Comparison of ENCODE assay signal across 29 cellular contexts in the genomic region with DNA sequence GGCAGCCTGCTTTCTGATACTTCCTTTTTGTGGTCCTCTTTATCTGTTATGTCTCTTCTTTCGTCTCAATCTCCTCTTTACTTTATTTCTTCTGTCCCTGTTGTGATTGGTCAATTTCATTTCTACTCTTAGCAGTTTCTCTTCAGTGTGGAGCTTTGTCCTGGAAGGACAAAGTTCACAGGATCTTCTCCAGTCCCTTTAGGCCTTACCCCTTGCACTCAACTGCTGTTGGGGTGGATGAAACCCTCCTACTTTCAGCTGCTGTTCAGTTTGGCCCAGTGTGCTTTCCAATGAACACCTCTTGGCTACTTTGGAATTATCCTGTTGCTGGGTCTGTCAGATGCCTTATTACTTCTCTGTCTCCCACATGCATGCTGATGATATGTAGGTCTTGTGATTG. TPM values are rescaled to one million over a fixed set of nuclear protein-coding genes. Genes with fewer than 3 reads are reported as not detected.
"Had no signal": no experiment of that assay in that cellular context is flagged by ENCODE, and none has a peak within 500 bp of the region (broad histone marks: within the 10 kb centered on the region; RNA-seq: fewer than 3 reads in every experiment).

No MANE protein-coding gene starts in this region.

- H3K27ac ChIP-seq: epithelial cell of prostate, esophagus muscularis mucosa, gastrocnemius medialis, heart right ventricle, neutrophil, psoas muscle, sigmoid colon, skin epidermis, stomach, thoracic aorta, transverse colon had no signal

- H3K4me1 ChIP-seq: heart right ventricle, psoas muscle, sigmoid colon, stomach, transverse colon had no signal

- DNase-seq: effector memory CD8-positive, alpha-beta T cell; gastrocnemius medialis; heart right ventricle; hypothalamus; mammary epithelial cell; naive thymus-derived CD4-positive, alpha-beta T cell; psoas muscle; retina; sigmoid colon; stimulated activated CD4-positive, alpha-beta T cell treated with anti-CD3 and anti-CD28 coated beads, Interleukin-2, amount 100 ng/mL, for 24 hours; stimulated activated CD4-positive, alpha-beta T cell treated with anti-CD3 and anti-CD28 coated beads, Interleukin-4, amount 100 ng/mL, for 4 hours; stimulated activated naive CD4-positive, alpha-beta T cell; stomach; substantia nigra; transverse colon had no signal

- H3K4me3 ChIP-seq: esophagus muscularis mucosa, gastrocnemius medialis, heart right ventricle, psoas muscle, sigmoid colon, skin epidermis, stomach, thoracic aorta, transverse colon had no signal

- ATAC-seq: effector memory CD8-positive, alpha-beta T cell; gastrocnemius medialis; heart right ventricle; left lobe of liver; naive thymus-derived CD4-positive, alpha-beta T cell; psoas muscle had no signal

- FAIRE-seq: islet of Langerhans had no signal

- H3K9me3 Mint-ChIP-seq: effector memory CD8-positive, alpha-beta T cell; naive thymus-derived CD4-positive, alpha-beta T cell had no signal

- H3K9me3 ChIP-seq: esophagus muscularis mucosa, gastrocnemius medialis, heart right ventricle, neutrophil, psoas muscle, sigmoid colon, stomach, thoracic aorta, transverse colon had no signal

- H3K27ac Mint-ChIP-seq: effector memory CD8-positive, alpha-beta T cell had no signal

- H3K4me3 Mint-ChIP-seq: effector memory CD8-positive, alpha-beta T cell; naive thymus-derived CD4-positive, alpha-beta T cell had no signal

- H3K36me3 ChIP-seq: esophagus muscularis mucosa, gastrocnemius medialis, sigmoid colon, thoracic aorta, transverse colon had no signal

- H3K27me3 Mint-ChIP-seq: effector memory CD8-positive, alpha-beta T cell; naive thymus-derived CD4-positive, alpha-beta T cell had no signal

RNA-seq across cellular contexts. Expression of gene OVOL3, which starts 31.6 kb away (rescaled TPM):
- total RNA-seq: esophagus muscularis mucosa; fibroblast of villous mesenchyme; gastrocnemius medialis; heart right ventricle; left lobe of liver; lower leg skin; mammary epithelial cell; mesenteric fat pad; mononuclear cell; naive thymus-derived CD4-positive, alpha-beta T cell; osteoblast; psoas muscle; sigmoid colon; stomach; thoracic aorta; transverse colon; urinary bladder had no signal
- polyA plus RNA-seq: heart right ventricle; mammary epithelial cell; naive thymus-derived CD4-positive, alpha-beta T cell; neural cell; sigmoid colon; stomach; urinary bladder had no signal
